ENCODE assay signal across 1 cellular context in the genomic region with DNA sequence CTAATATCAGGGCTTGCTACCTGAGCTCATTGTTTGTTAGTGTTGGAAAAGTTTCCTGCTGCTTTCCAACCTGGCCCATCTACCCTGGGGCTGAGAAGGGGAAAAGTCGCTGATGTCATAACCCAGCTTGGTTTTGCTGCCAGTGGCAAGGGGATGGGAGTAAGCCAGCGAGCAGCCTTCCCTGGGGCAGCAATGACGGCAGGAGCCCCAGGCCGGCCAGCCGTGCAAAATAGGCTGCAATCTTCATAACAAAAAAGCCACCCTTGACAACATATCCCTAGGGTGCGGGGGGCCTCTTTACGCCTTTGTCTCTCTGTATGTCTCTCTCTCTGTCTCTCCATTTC.
TF ChIP-seq lines count a peak whose summit lies in the region.

No MANE protein-coding gene starts in this region.

TF ChIP-seq in HepG2, 621 proteins besides CTCF, POLR2A, EP300 and RAD21 (continued from another document):
- TF ChIP-seq FOXK1 (CRISPR knock-in tag; IDR thresholded peaks at IDR 0.05; ENCODE audit: borderline replicate concordance, low read depth) (no peak), TGIF2 (CRISPR knock-in tag; IDR thresholded peaks at IDR 0.05) (no peak), ZNF891 (CRISPR knock-in tag; IDR thresholded peaks at IDR 0.05) (0 out of 2 replicates have a peak, but pooled peaks have one; percentile 7), XRCC5 (optimal IDR thresholded peaks at IDR 0.05; ENCODE audit: low read length) (no peak), NR2C2 (CRISPR knock-in tag; IDR thresholded peaks at IDR 0.05; ENCODE audit: borderline replicate concordance) (0 out of 2 replicates have a peak, but pooled peaks have one; percentile 4), NFYC (CRISPR knock-in tag; IDR thresholded peaks at IDR 0.05) (no peak), NFE2L2 (IDR thresholded peaks at IDR 0.05; ENCODE audit: low read length) (no peak), AGO2 (optimal IDR thresholded peaks at IDR 0.05; ENCODE audit: low read depth, low read length) (no peak), ZZZ3 (CRISPR knock-in tag; IDR thresholded peaks at IDR 0.05; ENCODE audit: borderline replicate concordance) (no peak), AGO1 (IDR thresholded peaks at IDR 0.05; ENCODE audit: low read depth, low read length, poor library complexity, severe bottlenecking) (no peak), CHCHD3 (CRISPR knock-in tag; IDR thresholded peaks at IDR 0.05) (no peak), ZNF558 (CRISPR knock-in tag; IDR thresholded peaks at IDR 0.05; ENCODE audit: borderline replicate concordance) (0 out of 2 replicates have a peak, but pooled peaks have one; percentile 9), ZNF296 (CRISPR knock-in tag; conservative IDR thresholded peaks at IDR 0.05) (no peak)
- TF ChIP-seq, protein P1, sequence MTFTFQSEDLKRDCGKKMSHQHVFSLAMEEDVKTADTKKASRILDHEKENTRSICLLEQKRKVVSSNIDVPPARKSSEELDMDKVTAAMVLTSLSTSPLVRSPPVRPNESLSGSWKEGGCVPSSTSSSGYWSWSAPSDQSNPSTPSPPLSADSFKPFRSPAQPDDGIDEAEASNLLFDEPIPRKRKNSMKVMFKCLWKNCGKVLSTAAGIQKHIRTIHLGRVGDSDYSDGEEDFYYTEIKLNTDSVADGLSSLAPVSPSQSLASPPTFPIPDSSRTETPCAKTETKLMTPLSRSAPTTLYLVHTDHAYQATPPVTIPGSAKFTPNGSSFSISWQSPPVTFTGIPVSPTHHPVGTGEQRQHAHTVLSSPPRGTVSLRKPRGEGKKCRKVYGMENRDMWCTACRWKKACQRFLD (CRISPR knock-in tag; IDR thresholded peaks at IDR 0.05; ENCODE audit: borderline replicate concordance) = no peak
